Comparison of ENCODE assay signal across 1 cellular context in the genomic region with DNA sequence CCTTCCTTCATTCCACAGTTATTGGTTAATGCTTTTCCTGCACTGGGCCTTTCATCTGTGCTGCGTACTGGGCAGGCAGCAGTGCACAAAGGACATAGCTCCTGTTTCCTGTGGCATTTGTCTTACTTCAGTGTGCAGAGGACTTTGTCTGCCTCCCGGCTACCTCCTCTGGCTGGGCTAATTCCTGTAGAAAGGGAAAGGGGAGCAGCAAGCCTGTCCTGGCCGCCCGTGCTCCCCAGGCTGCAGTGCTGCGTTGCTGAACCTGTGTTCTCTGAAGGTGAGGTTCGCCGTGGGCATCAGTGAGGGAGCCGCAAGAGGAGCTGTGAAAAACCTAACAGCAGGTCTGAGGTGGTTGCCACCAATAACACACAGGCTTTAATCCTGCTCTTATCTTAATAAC.
TF ChIP-seq lines count a peak whose summit lies in the region.

No MANE protein-coding gene starts in this region.

TF ChIP-seq in WTC11, 78 proteins besides CTCF, POLR2A, EP300 and RAD21 (continued from another document):
- no peak for TF ChIP-seq CBFB (CRISPR knock-in tag; IDR thresholded peaks at IDR 0.05; ENCODE audit: low read depth)
